In the genomic region with DNA sequence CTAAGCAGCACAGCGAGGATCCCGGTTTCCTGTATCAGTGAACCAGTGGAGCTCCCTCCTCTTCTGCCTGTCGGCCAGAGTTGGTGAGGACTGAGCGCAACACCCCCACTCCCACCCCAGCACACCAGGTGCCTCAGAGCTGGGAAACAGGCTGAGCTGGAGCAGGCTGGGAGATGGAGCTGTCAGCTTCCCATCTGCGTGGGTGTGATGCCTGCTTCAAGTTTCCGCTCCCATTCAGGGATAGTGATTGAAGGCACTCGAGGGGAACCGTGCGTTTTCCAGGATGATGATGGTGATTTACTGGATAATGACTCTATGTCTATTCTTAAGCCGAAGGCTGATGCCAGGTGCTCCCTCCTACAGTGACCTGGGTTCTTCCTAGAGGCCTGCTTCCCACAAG, we compare ENCODE assay signal across 22 cellular contexts.
DNase-seq lines count a peak whose midpoint lies in the region; ATAC-seq and TF ChIP-seq lines count a peak whose summit lies in the region.
"Had no signal": no experiment of that assay in that cellular context is flagged by ENCODE, and none has a peak within 500 bp of the region (broad histone marks: within the 10 kb centered on the region; RNA-seq: fewer than 3 reads in every experiment).

No MANE protein-coding gene starts in this region.

- H3K4me3 ChIP-seq in BE2C (ENCODE audit: low read depth, low read length): no peak overlapping the region
- H3K4me3 ChIP-seq: BLaER1, GM23338 had no signal

- no peaks in the 10 kb centered on the region for H3K27me3 ChIP-seq in BE2C
- H3K27me3 ChIP-seq: BLaER1 had no signal

- no peaks in the 10 kb centered on the region for H3K36me3 ChIP-seq in BE2C
- H3K36me3 ChIP-seq: BLaER1 had no signal

- H3K9me3 ChIP-seq in BE2C: no peaks in the 10 kb centered on the region
- H3K9me3 ChIP-seq: BLaER1 had no signal

- H3K4me1 ChIP-seq in BE2C: no peaks in the 10 kb centered on the region; the same call in 1 of the 2 replicates

- TF ChIP-seq CTCF in BE2C (IDR thresholded peaks at IDR 0.05; ENCODE audit: low read depth, low read length): no peak

- ATAC-seq in GM18909 (IDR thresholded peaks at IDR 0.05; ENCODE audit: poor library complexity, unreplicated experiment): no peak
- ATAC-seq in HG03280 (IDR thresholded peaks at IDR 0.05; ENCODE audit: unreplicated experiment): no peak
- ATAC-seq: GM23338, Panc1, SK-N-SH treated with all-trans-retinoic acid at 6 μM for 48 hours had no signal

- DNase-seq in BE2C: peak; percentile 42
- DNase-seq in NCI-H187 (lab: John Stamatoyannopoulos, UW): peak; percentile 50 to 66
- DNase-seq in NCI-H69 (lab: John Stamatoyannopoulos, UW): peak; percentile 53
- peak; percentile 61 for DNase-seq in kidney tubule cell (ENCODE audit: low spot score)
- no peak for DNase-seq in activated gamma-delta T cell treated with Interleukin-2 at 50 U/mL for 16 hours
- DNase-seq in activated T-cell treated with anti-CD3 and anti-CD28 coated beads for 4 hours: no peak
- DNase-seq: CD4-positive, alpha-beta T cell; COR-L47; DMS 273 treated with DMSO at 0.1 percent for 48 hours; HCEC 1CT; IMR-90; NCI-H1105 treated with DMSO at 0.1 percent for 48 hours; NCI-H1694 treated with DMSO at 0.1 percent for 48 hours; NCI-H2171 treated with DMSO at 0.1 percent for 48 hours; NCI-H446 treated with DMSO at 0.1 percent for 48 hours; NCI-H526 treated with DMSO at 0.1 percent for 48 hours had no signal

Comparison
In these comparisons a context has a peak if more than half of its experiments do, and no peak if none do; other contexts are left out.
1. DNase-seq: peak in BE2C (single experiment), NCI-H187 (2 of 2), NCI-H69 (single experiment) and kidney tubule cell (single experiment); none in activated gamma-delta T cell treated with Interleukin-2 at 50 U/mL for 16 hours (single experiment) and activated T-cell treated with anti-CD3 and anti-CD28 coated beads for 4 hours (single experiment).